ENCODE assay signal across 8 cellular contexts in genomic region chr17:4945944-4946280, GRCh38. TPM values are rescaled to one million over a fixed set of nuclear protein-coding genes. Genes with fewer than 3 reads are reported as not detected.
A peak's percentile ranks its signal among the peaks of the same experiment; 100 is the strongest.
DNase-seq lines count a peak whose midpoint lies in the region; ATAC-seq lines count a peak whose summit lies in the region.

No MANE protein-coding gene starts in this region.

- POLR2A ChIA-PET in activated CD4-positive, alpha-beta T cell treated with anti-CD3 and anti-CD28 coated beads for 36 hours (lab: Charles Lee) = interaction anchor here (9.2 kb wide), 1 partner anchor 22 kb away, joined by 80 read pairs; the partner anchor contains the start of gene SPAG7
- POLR2A ChIA-PET in activated CD4-positive, alpha-beta memory T cell treated with anti-CD3 and anti-CD28 coated beads, Interleukin-2, amount 10 ng/mL, durations not matched to agents 7 days and 5 days (lab: Charles Lee) = interaction anchor here (0.9 to 20.7 kb wide), 10 partner anchors 8 to 580 kb away, joined by 3 to 711 read pairs (median 13); partner anchors contain the start of genes ARRB2, C17orf107, CAMTA2 and ENO3

- no peaks in the 10 kb centered on the region for H3K9me3 Mint-ChIP-seq in activated CD4-positive, alpha-beta T cell treated with anti-CD3 and anti-CD28 coated beads for 36 hours (ENCODE audit: low read depth)
- H3K9me3 Mint-ChIP-seq in activated CD4-positive, alpha-beta memory T cell treated with anti-CD3 and anti-CD28 coated beads, Interleukin-2, amount 10 ng/mL, durations not matched to agents 7 days and 5 days = no peaks in the 10 kb centered on the region

- H3K36me3 ChIP-seq in iPS-15b (ENCODE audit: control insufficient read depth, insufficient read depth, low read length) = peaks cover 48% of the 10 kb centered on the region
- H3K36me3 ChIP-seq in stomach smooth muscle (ENCODE audit: control insufficient read depth in 2 of 2, insufficient read depth in 2 of 2, low read length in 2 of 2) = peaks cover 32 to 37% of the 10 kb centered on the region in 2 donors

- intact Hi-C loops in activated CD4-positive, alpha-beta T cell treated with anti-CD3 and anti-CD28 coated beads for 36 hours (cut with DNase I, micrococcal nuclease) = loop anchor here (1.0 to 10.0 kb wide), 6 partner anchors 23 to 1696 kb away; partner anchors contain the start of genes ATP2A3 (in 1 of the 2), KIAA0753 (in 1 of the 2), PSMB6 (in 1 of the 2) and TXNDC17 (in 1 of the 2)

- H3K27me3 ChIP-seq in iPS-15b (ENCODE audit: control insufficient read depth, insufficient read depth, low read length) (no peaks in the 10 kb centered on the region), stomach smooth muscle (ENCODE audit: control insufficient read depth in 1 of 2, insufficient read depth in 2 of 2, low read length in 2 of 2) (no peaks in the 10 kb centered on the region)

- H3K27ac ChIP-seq in stomach smooth muscle (ENCODE audit: low read length) = peak overlapping the region; percentile 97

- ATAC-seq in activated CD4-positive, alpha-beta T cell treated with anti-CD3 and anti-CD28 coated beads for 36 hours = no peak

- peaks cover 68% of the 10 kb centered on the region for H3K36me3 Mint-ChIP-seq in activated CD4-positive, alpha-beta T cell treated with anti-CD3 and anti-CD28 coated beads for 36 hours (ENCODE audit: low read depth)
- peaks cover 73% of the 10 kb centered on the region for H3K36me3 Mint-ChIP-seq in activated CD4-positive, alpha-beta memory T cell treated with anti-CD3 and anti-CD28 coated beads, Interleukin-2, amount 10 ng/mL, durations not matched to agents 7 days and 5 days (ENCODE audit: low read depth)

- H3K27ac Mint-ChIP-seq in activated CD4-positive, alpha-beta T cell treated with anti-CD3 and anti-CD28 coated beads for 36 hours = peak overlapping the region; percentile 86
- peak overlapping the region; percentile 100 for H3K27ac Mint-ChIP-seq in activated CD4-positive, alpha-beta memory T cell treated with anti-CD3 and anti-CD28 coated beads, Interleukin-2, amount 10 ng/mL, durations not matched to agents 7 days and 5 days

- peak overlapping the region; percentile 99 for H3K4me3 Mint-ChIP-seq in activated CD4-positive, alpha-beta T cell treated with anti-CD3 and anti-CD28 coated beads for 36 hours
- H3K4me3 Mint-ChIP-seq in activated CD4-positive, alpha-beta memory T cell treated with anti-CD3 and anti-CD28 coated beads, Interleukin-2, amount 10 ng/mL, durations not matched to agents 7 days and 5 days = peak overlapping the region; percentile 96

- H3K4me1 Mint-ChIP-seq in activated CD4-positive, alpha-beta T cell treated with anti-CD3 and anti-CD28 coated beads for 36 hours = peaks cover 54% of the 10 kb centered on the region
- peaks cover 57% of the 10 kb centered on the region for H3K4me1 Mint-ChIP-seq in activated CD4-positive, alpha-beta memory T cell treated with anti-CD3 and anti-CD28 coated beads, Interleukin-2, amount 10 ng/mL, durations not matched to agents 7 days and 5 days

- H3K9me3 ChIP-seq in iPS-15b (ENCODE audit: control insufficient read depth, insufficient read depth, low read length) (no peaks in the 10 kb centered on the region), stomach smooth muscle (ENCODE audit: control insufficient read depth in 2 of 2, low read length in 2 of 2) (no peaks in the 10 kb centered on the region)

- H3K27me3 Mint-ChIP-seq in activated CD4-positive, alpha-beta T cell treated with anti-CD3 and anti-CD28 coated beads for 36 hours = no peaks in the 10 kb centered on the region
- no peaks in the 10 kb centered on the region for H3K27me3 Mint-ChIP-seq in activated CD4-positive, alpha-beta memory T cell treated with anti-CD3 and anti-CD28 coated beads, Interleukin-2, amount 10 ng/mL, durations not matched to agents 7 days and 5 days

- H3K4me3 ChIP-seq in iPS-15b (ENCODE audit: low read depth, low read length) (peak overlapping the region; percentile 62), stomach smooth muscle (ENCODE audit: low read length in 2 of 2) (peak overlapping the region; percentile 69 to 94)

- DNase-seq in activated CD4-positive, alpha-beta T cell treated with anti-CD3 and anti-CD28 coated beads for 36 hours = no peak
- DNase-seq in activated CD4-positive, alpha-beta T cell treated with anti-CD3 and anti-CD28 coated beads, Interleukin-2, amount 50 U/mL, for 4 hours = no peak
- DNase-seq in activated CD4-positive, alpha-beta memory T cell treated with anti-CD3 and anti-CD28 coated beads, Interleukin-2, amount 10 ng/mL, durations not matched to agents 7 days and 5 days = no peak
- DNase-seq in effector CD4-positive, alpha-beta T cell = no peak
- DNase-seq in C1 segment of cervical spinal cord (lab: John Stamatoyannopoulos, UW) (no peak), NCI-H1694 (lab: John Stamatoyannopoulos, UW) (no peak)

- CTCF ChIA-PET in activated CD4-positive, alpha-beta T cell treated with anti-CD3 and anti-CD28 coated beads for 36 hours (lab: Charles Lee) = interaction anchor here (1.2 to 1.3 kb wide), 2 partner anchors 12 to 24 kb away, joined by 6 read pairs; no protein-coding TSS in a partner anchor
- CTCF ChIA-PET in activated CD4-positive, alpha-beta memory T cell treated with anti-CD3 and anti-CD28 coated beads, Interleukin-2, amount 10 ng/mL, durations not matched to agents 7 days and 5 days (lab: Charles Lee) = interaction anchor here (0.6 kb wide), 1 partner anchor 71 kb away, joined by 3 read pairs; no protein-coding TSS in a partner anchor

- no peak overlapping the region for H3K9ac ChIP-seq in iPS-15b (ENCODE audit: low read depth, low read length)
- peak overlapping the region; percentile 82 to 100 for H3K9ac ChIP-seq in stomach smooth muscle (ENCODE audit: low read length in 2 of 2)

- peaks cover 6% of the 10 kb centered on the region for H3K4me1 ChIP-seq in iPS-15b (ENCODE audit: control insufficient read depth, insufficient read depth, low read length)
- H3K4me1 ChIP-seq in stomach smooth muscle (ENCODE audit: control insufficient read depth, insufficient read depth, low read length) = peaks cover 54% of the 10 kb centered on the region

RNA-seq across cellular contexts. Expression of gene PFN1, which starts 2.4 kb away (rescaled TPM):
- total RNA-seq in activated CD4-positive, alpha-beta T cell treated with anti-CD3 and anti-CD28 coated beads for 36 hours = 1,000 to 10,000 TPM; 1,809 to 1,911 TPM
- total RNA-seq in activated CD4-positive, alpha-beta memory T cell treated with anti-CD3 and anti-CD28 coated beads, Interleukin-2, amount 10 ng/mL, durations not matched to agents 7 days and 5 days = 1,000 to 10,000 TPM; 2,149 to 2,220 TPM

RNA-seq across cellular contexts. Expression of gene ENO3, which starts 5.0 kb away (rescaled TPM):
- total RNA-seq in activated CD4-positive, alpha-beta T cell treated with anti-CD3 and anti-CD28 coated beads for 36 hours = 10 to 100 TPM; 32.0 to 32.9 TPM
- total RNA-seq in activated CD4-positive, alpha-beta memory T cell treated with anti-CD3 and anti-CD28 coated beads, Interleukin-2, amount 10 ng/mL, durations not matched to agents 7 days and 5 days = 10 to 100 TPM; 26.8 to 33.0 TPM

RNA-seq across cellular contexts. Expression of gene RNF167, which starts 5.8 kb away (rescaled TPM):
- total RNA-seq in activated CD4-positive, alpha-beta T cell treated with anti-CD3 and anti-CD28 coated beads for 36 hours = 100 to 1,000 TPM; 147 to 189 TPM
- total RNA-seq in activated CD4-positive, alpha-beta memory T cell treated with anti-CD3 and anti-CD28 coated beads, Interleukin-2, amount 10 ng/mL, durations not matched to agents 7 days and 5 days = 100 to 1,000 TPM; 249 to 261 TPM

RNA-seq across cellular contexts. Expression of gene SLC25A11, which starts 6.1 kb away (rescaled TPM):
- 10 to 100 TPM; 74.2 to 77.9 TPM for total RNA-seq in activated CD4-positive, alpha-beta T cell treated with anti-CD3 and anti-CD28 coated beads for 36 hours
- total RNA-seq in activated CD4-positive, alpha-beta memory T cell treated with anti-CD3 and anti-CD28 coated beads, Interleukin-2, amount 10 ng/mL, durations not matched to agents 7 days and 5 days = 10 to 100 TPM; 62.8 to 71.0 TPM

RNA-seq across cellular contexts. Expression of gene GP1BA, which starts 13.8 kb away (rescaled TPM):
- not detected for total RNA-seq in activated CD4-positive, alpha-beta T cell treated with anti-CD3 and anti-CD28 coated beads for 36 hours
- total RNA-seq in activated CD4-positive, alpha-beta memory T cell treated with anti-CD3 and anti-CD28 coated beads, Interleukin-2, amount 10 ng/mL, durations not matched to agents 7 days and 5 days = not detected
